Comparison of ENCODE assay signal across 26 cellular contexts in genomic region chr10:62581351-62581750, GRCh38.
DNase-seq lines count a peak whose midpoint lies in the region; ATAC-seq and TF ChIP-seq lines count a peak whose summit lies in the region.
"Had no signal": no experiment of that assay in that cellular context is flagged by ENCODE, and none has a peak within 500 bp of the region (broad histone marks: within the 10 kb centered on the region; RNA-seq: fewer than 3 reads in every experiment).

No MANE protein-coding gene starts in this region.

- no peak overlapping the region for H4K91ac ChIP-seq in trophoblast cell (ENCODE audit: low read depth, low read length)

- H3K4me3 ChIP-seq in AG10803 (ENCODE audit: low read length) (no peak overlapping the region), heart right ventricle (no peak overlapping the region), trophoblast cell (ENCODE audit: low read depth, low read length) (no peak overlapping the region)
- H3K4me3 ChIP-seq: BLaER1 treated with 17β-estradiol and CSF1 and Interleukin-3, amounts not matched to agents 10 nM and 100 nM; Peyer's patch; spleen; upper lobe of left lung had no signal

- no peak overlapping the region for H4K8ac ChIP-seq in trophoblast cell (ENCODE audit: low read depth, low read length)

- no peak overlapping the region for H3K23ac ChIP-seq in trophoblast cell (ENCODE audit: low read length)

- no peak overlapping the region for H3K14ac ChIP-seq in trophoblast cell (ENCODE audit: low read length)

- H2AK5ac ChIP-seq in trophoblast cell (ENCODE audit: low read length) = no peak overlapping the region

- H3K9me3 ChIP-seq in heart right ventricle (no peaks in the 10 kb centered on the region), trophoblast cell (ENCODE audit: insufficient read depth, low read depth, low read length) (no peaks in the 10 kb centered on the region)
- H3K9me3 ChIP-seq: BLaER1 treated with 17β-estradiol and CSF1 and Interleukin-3, amounts not matched to agents 10 nM and 100 nM; Peyer's patch; spleen; upper lobe of left lung had no signal

- H3K79me1 ChIP-seq in trophoblast cell (ENCODE audit: low read length) = no peaks in the 10 kb centered on the region

- 82 to 94% methylated on average over 3 of the region's 3 CpGs for WGBS in heart right ventricle, 2 donors
- WGBS in trophoblast cell (ENCODE audit: extremely low coverage, insufficient coverage, insufficient read length) = no CpG with 5 or more reads among the region's 3 CpGs

- H4K12ac ChIP-seq in trophoblast cell (ENCODE audit: low read depth, low read length) = no peak overlapping the region

- no peaks in the 10 kb centered on the region for H3K79me2 ChIP-seq in trophoblast cell (ENCODE audit: control insufficient read depth, insufficient read depth, low read length, poor library complexity)

- no peaks in the 10 kb centered on the region for H3K36me3 Mint-ChIP-seq in activated CD4-positive, alpha-beta memory T cell treated with anti-CD3 and anti-CD28 coated beads, Interleukin-2, amount 10 ng/mL, durations not matched to agents 7 days and 5 days (ENCODE audit: low read depth)
- H3K36me3 Mint-ChIP-seq: naive thymus-derived CD4-positive, alpha-beta T cell had no signal

- no peak overlapping the region for H3K4me2 ChIP-seq in trophoblast cell (ENCODE audit: low read length)

- ATAC-seq in heart right ventricle = no peak
- ATAC-seq: naive thymus-derived CD4-positive, alpha-beta T cell had no signal

- H3K4me1 Mint-ChIP-seq in activated CD4-positive, alpha-beta memory T cell treated with anti-CD3 and anti-CD28 coated beads, Interleukin-2, amount 10 ng/mL, durations not matched to agents 7 days and 5 days = no peaks in the 10 kb centered on the region
- H3K4me1 Mint-ChIP-seq: naive thymus-derived CD4-positive, alpha-beta T cell had no signal

- no peak overlapping the region for H3K18ac ChIP-seq in trophoblast cell (ENCODE audit: low read length)

- no peak overlapping the region for H2BK120ac ChIP-seq in trophoblast cell (ENCODE audit: insufficient read depth, low read length, poor library complexity)

- peak overlapping the region in 6 of 10 donors; percentile 40 to 84 (median 59) for H3K27ac ChIP-seq in heart right ventricle
- H3K27ac ChIP-seq in trophoblast cell (ENCODE audit: low read depth, low read length) = no peak overlapping the region

- H3K4me3 Mint-ChIP-seq in activated CD4-positive, alpha-beta memory T cell treated with anti-CD3 and anti-CD28 coated beads, Interleukin-2, amount 10 ng/mL, durations not matched to agents 7 days and 5 days = no peak overlapping the region
- H3K4me3 Mint-ChIP-seq: naive thymus-derived CD4-positive, alpha-beta T cell; T-helper 1 cell treated with Interleukin-12 subunit alpha and Interleukin-12 subunit beta and Interleukin-4 antibody, amounts not matched to agents 30 μg/mL and 1 μg/mL, for 36 hours had no signal

- H3K27me3 ChIP-seq in heart right ventricle (peaks cover 0 to 7% (median 0%) of the 10 kb centered on the region in 7 donors), trophoblast cell (ENCODE audit: insufficient read depth, low read length) (no peaks in the 10 kb centered on the region)
- H3K27me3 ChIP-seq: BLaER1 treated with 17β-estradiol and CSF1 and Interleukin-3, amounts not matched to agents 10 nM and 100 nM; Peyer's patch; spleen; upper lobe of left lung had no signal

- H3K27me3 Mint-ChIP-seq in activated CD4-positive, alpha-beta memory T cell treated with anti-CD3 and anti-CD28 coated beads, Interleukin-2, amount 10 ng/mL, durations not matched to agents 7 days and 5 days = peaks cover 8% of the 10 kb centered on the region

- intact Hi-C loops in heart right ventricle (cut with DNase I) = loop anchor here in 4 of 10 donors (10.0 kb wide), 3 partner anchors 127 to 147 kb away; no protein-coding TSS in a partner anchor

- TF ChIP-seq CTCF in AG10803 (conservative IDR thresholded peaks at IDR 0.05; ENCODE audit: low read length) (no peak), heart right ventricle (IDR thresholded peaks at IDR 0.05) (no peak)

- no peak overlapping the region for H2BK5ac ChIP-seq in trophoblast cell (ENCODE audit: low read depth, low read length, poor library complexity)

- CTCF ChIA-PET in activated CD4-positive, alpha-beta memory T cell treated with anti-CD3 and anti-CD28 coated beads, Interleukin-2, amount 10 ng/mL, durations not matched to agents 7 days and 5 days (lab: Charles Lee) = no interaction called here

- DNase-seq in AG10803 (ENCODE audit: low read depth) (peak; percentile 47), RPMI7951 (ENCODE audit: low read depth) (peak; percentile 83), heart right ventricle (no peak), trophoblast cell (peak; percentile 37 to 41), GF-D8 (lab: John Stamatoyannopoulos, UW) (no peak), NCI-H1105 (lab: John Stamatoyannopoulos, UW) (no peak), dedifferentiated amniotic fluid mesenchymal stem cell (ENCODE audit: extremely low spot score) (no peak)
- DNase-seq in activated CD4-positive, alpha-beta memory T cell treated with anti-CD3 and anti-CD28 coated beads, Interleukin-2, amount 10 ng/mL, durations not matched to agents 7 days and 5 days = no peak
- DNase-seq: activated CD4-positive, alpha-beta T cell treated with anti-CD3 and anti-CD28 coated beads for 1 hour; activated gamma-delta T cell; activated T-cell treated with anti-CD3 and anti-CD28 coated beads for 4 hours; COR-L47; DMS79; effector CD4-positive, alpha-beta T cell; H7; mesendoderm; naive thymus-derived CD4-positive, alpha-beta T cell; NCI-H1105 treated with DMSO at 0.1 percent for 48 hours; NCI-H2029; NCI-H226; nucleus accumbens; Peyer's patch; spleen; upper lobe of left lung had no signal

- no peak overlapping the region for H3K9ac ChIP-seq in trophoblast cell (ENCODE audit: low read length)
- H3K9ac ChIP-seq: BLaER1 treated with 17β-estradiol and CSF1 and Interleukin-3, amounts not matched to agents 10 nM and 100 nM had no signal

- no peak overlapping the region for H3K4ac ChIP-seq in trophoblast cell (ENCODE audit: low read depth, low read length)

- H2AFZ ChIP-seq in trophoblast cell (ENCODE audit: insufficient read depth, low read length, poor library complexity) = no peak overlapping the region

- POLR2A ChIA-PET in activated CD4-positive, alpha-beta memory T cell treated with anti-CD3 and anti-CD28 coated beads, Interleukin-2, amount 10 ng/mL, durations not matched to agents 7 days and 5 days (lab: Charles Lee) = no interaction called here

- H2BK12ac ChIP-seq in trophoblast cell (ENCODE audit: low read length) = no peak overlapping the region

- no peaks in the 10 kb centered on the region for H3K36me3 ChIP-seq in heart right ventricle
- H3K36me3 ChIP-seq in trophoblast cell (ENCODE audit: control insufficient read depth in 1 of 2, insufficient read depth in 2 of 2, low read length in 2 of 2) = no peaks in the 10 kb centered on the region
- H3K36me3 ChIP-seq: BLaER1 treated with 17β-estradiol and CSF1 and Interleukin-3, amounts not matched to agents 10 nM and 100 nM; Peyer's patch; spleen; upper lobe of left lung had no signal

- no peaks in the 10 kb centered on the region for H3K9me3 Mint-ChIP-seq in activated CD4-positive, alpha-beta memory T cell treated with anti-CD3 and anti-CD28 coated beads, Interleukin-2, amount 10 ng/mL, durations not matched to agents 7 days and 5 days
- H3K9me3 Mint-ChIP-seq: T-helper 1 cell treated with Interleukin-12 subunit alpha and Interleukin-12 subunit beta and Interleukin-4 antibody, amounts not matched to agents 30 μg/mL and 1 μg/mL, for 36 hours had no signal

- peaks cover 0 to 39% (median 18%) of the 10 kb centered on the region in 9 donors for H3K4me1 ChIP-seq in heart right ventricle
- H3K4me1 ChIP-seq in trophoblast cell (ENCODE audit: control insufficient read depth in 1 of 2, insufficient read depth in 2 of 2, low read length in 2 of 2) = no peaks in the 10 kb centered on the region
- H3K4me1 ChIP-seq: Peyer's patch had no signal

- H3K27ac Mint-ChIP-seq in activated CD4-positive, alpha-beta memory T cell treated with anti-CD3 and anti-CD28 coated beads, Interleukin-2, amount 10 ng/mL, durations not matched to agents 7 days and 5 days = no peak overlapping the region
- H3K27ac Mint-ChIP-seq: naive thymus-derived CD4-positive, alpha-beta T cell; T-helper 1 cell treated with Interleukin-12 subunit alpha and Interleukin-12 subunit beta and Interleukin-4 antibody, amounts not matched to agents 30 μg/mL and 1 μg/mL, for 36 hours had no signal

Comparison
In these comparisons a context has a peak if more than half of its experiments do, and no peak if none do; other contexts are left out.
1. DNase-seq: peak in AG10803 (single experiment), RPMI7951 (single experiment) and trophoblast cell (2 of 2); none in heart right ventricle (0 of 2), GF-D8 (single experiment), NCI-H1105 (single experiment), dedifferentiated amniotic fluid mesenchymal stem cell (single experiment) and activated CD4-positive, alpha-beta memory T cell treated with anti-CD3 and anti-CD28 coated beads, Interleukin-2, amount 10 ng/mL, durations not matched to agents 7 days and 5 days (single experiment).